1 cellular context compared by ENCODE assay signal in the genomic region with DNA sequence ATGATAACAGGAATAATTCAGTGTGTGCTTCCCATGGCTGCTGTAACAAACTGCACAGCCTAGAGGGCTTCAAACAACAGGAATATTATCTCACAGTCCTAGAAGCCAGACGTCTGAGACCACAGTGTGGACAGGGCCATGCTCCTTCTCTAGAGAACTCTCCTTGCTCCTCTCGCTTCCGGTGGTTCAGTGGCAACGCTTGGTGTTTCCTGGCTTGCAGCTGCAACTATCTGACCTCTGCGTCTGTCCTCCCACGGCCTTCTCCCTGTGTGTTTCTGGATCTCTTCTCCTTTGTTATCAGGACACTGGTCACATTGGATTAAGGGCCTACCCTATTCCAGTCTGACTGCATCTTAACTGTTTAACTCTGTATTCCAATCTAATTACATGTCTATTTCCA.
TF ChIP-seq lines count a peak whose summit lies in the region.

No MANE protein-coding gene starts in this region.

TF ChIP-seq in GM23338, 12 proteins besides CTCF, POLR2A, EP300 and RAD21:
- TF ChIP-seq, protein P1, sequence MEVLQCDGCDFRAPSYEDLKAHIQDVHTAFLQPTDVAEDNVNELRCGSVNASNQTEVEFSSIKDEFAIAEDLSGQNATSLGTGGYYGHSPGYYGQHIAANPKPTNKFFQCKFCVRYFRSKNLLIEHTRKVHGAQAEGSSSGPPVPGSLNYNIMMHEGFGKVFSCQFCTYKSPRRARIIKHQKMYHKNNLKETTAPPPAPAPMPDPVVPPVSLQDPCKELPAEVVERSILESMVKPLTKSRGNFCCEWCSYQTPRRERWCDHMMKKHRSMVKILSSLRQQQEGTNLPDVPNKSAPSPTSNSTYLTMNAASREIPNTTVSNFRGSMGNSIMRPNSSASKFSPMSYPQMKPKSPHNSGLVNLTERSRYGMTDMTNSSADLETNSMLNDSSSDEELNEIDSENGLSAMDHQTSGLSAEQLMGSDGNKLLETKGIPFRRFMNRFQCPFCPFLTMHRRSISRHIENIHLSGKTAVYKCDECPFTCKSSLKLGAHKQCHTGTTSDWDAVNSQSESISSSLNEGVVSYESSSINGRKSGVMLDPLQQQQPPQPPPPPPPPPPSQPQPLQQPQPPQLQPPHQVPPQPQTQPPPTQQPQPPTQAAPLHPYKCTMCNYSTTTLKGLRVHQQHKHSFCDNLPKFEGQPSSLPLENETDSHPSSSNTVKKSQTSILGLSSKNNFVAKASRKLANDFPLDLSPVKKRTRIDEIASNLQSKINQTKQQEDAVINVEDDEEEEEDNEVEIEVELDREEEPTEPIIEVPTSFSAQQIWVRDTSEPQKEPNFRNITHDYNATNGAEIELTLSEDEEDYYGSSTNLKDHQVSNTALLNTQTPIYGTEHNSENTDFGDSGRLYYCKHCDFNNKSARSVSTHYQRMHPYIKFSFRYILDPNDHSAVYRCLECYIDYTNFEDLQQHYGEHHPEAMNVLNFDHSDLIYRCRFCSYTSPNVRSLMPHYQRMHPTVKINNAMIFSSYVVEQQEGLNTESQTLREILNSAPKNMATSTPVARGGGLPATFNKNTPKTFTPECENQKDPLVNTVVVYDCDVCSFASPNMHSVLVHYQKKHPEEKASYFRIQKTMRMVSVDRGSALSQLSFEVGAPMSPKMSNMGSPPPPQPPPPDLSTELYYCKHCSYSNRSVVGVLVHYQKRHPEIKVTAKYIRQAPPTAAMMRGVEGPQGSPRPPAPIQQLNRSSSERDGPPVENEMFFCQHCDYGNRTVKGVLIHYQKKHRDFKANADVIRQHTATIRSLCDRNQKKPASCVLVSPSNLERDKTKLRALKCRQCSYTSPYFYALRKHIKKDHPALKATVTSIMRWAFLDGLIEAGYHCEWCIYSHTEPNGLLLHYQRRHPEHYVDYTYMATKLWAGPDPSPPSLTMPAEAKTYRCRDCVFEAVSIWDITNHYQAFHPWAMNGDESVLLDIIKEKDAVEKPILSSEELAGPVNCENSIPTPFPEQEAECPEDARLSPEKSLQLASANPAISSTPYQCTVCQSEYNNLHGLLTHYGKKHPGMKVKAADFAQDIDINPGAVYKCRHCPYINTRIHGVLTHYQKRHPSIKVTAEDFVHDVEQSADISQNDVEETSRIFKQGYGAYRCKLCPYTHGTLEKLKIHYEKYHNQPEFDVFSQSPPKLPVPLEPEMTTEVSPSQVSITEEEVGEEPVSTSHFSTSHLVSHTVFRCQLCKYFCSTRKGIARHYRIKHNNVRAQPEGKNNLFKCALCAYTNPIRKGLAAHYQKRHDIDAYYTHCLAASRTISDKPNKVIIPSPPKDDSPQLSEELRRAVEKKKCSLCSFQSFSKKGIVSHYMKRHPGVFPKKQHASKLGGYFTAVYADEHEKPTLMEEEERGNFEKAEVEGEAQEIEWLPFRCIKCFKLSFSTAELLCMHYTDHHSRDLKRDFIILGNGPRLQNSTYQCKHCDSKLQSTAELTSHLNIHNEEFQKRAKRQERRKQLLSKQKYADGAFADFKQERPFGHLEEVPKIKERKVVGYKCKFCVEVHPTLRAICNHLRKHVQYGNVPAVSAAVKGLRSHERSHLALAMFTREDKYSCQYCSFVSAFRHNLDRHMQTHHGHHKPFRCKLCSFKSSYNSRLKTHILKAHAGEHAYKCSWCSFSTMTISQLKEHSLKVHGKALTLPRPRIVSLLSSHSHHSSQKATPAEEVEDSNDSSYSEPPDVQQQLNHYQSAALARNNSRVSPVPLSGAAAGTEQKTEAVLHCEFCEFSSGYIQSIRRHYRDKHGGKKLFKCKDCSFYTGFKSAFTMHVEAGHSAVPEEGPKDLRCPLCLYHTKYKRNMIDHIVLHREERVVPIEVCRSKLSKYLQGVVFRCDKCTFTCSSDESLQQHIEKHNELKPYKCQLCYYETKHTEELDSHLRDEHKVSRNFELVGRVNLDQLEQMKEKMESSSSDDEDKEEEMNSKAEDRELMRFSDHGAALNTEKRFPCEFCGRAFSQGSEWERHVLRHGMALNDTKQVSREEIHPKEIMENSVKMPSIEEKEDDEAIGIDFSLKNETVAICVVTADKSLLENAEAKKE (CRISPR knock-in tag; IDR thresholded peaks at IDR 0.05), result no peak
TF ChIP-seq in GM23338: peak in this region for 0.
